Comparison of ENCODE assay signal across 8 cellular contexts in the genomic region with DNA sequence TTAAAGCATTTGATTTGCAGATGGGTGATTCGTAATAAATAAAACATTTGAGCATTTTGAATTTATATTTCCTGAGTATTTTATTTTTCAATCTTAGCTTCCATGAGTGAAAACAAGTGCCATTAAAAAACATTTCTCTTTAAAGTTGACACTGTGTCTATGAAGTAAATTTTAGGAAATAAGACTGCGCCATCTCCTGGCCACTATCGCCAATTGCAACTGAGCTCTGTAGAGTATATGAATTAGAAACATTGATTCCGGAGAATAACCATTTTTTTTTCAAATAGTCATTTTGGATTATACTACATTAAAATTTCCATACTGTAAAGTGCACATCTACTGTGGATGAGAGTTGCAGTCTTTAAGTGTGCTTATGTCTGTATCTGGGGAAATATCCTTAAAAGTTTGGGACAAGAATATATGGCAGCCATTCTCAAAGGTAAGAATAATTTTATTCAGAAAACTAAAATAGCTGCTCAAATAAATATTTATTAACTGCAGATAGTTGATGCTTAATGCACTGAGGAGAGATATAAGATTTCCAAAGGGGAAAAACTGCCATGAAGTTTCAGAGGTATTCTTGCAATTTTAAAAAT. TPM values are rescaled to one million over a fixed set of nuclear protein-coding genes. Genes with fewer than 3 reads are reported as not detected.
A peak's percentile ranks its signal among the peaks of the same experiment; 100 is the strongest.
DNase-seq lines count a peak whose midpoint lies in the region; ATAC-seq, FAIRE-seq and TF ChIP-seq lines count a peak whose summit lies in the region.

No MANE protein-coding gene starts in this region.

- H3K4me1 ChIP-seq in H1 (replicated peaks in 1 of 4; ENCODE audit: control insufficient read depth in 3 of 4, insufficient read depth in 4 of 4, low read length in 3 of 4), result peaks cover 0 to 4% (median 1%) of the 10 kb centered on the region in 4 experiments; a peak in 1 of 7 replicates

- H3K27me3 ChIP-seq in SU-DHL-6 (ENCODE audit: low read length), result no peaks in the 10 kb centered on the region; the same call in 1 of the 2 replicates
- peaks cover 0 to 3% (median 0%) of the 10 kb centered on the region in 4 experiments; a peak in 2 of 7 replicates for H3K27me3 ChIP-seq in H1 (replicated peaks in 1 of 4; ENCODE audit: control insufficient read depth in 3 of 4, extremely low read depth in 1 of 4, insufficient read depth in 3 of 4, low read length in 3 of 4)
- no peaks in the 10 kb centered on the region for H3K27me3 ChIP-seq in neural cell (ENCODE audit: insufficient read depth, low read depth, low read length)

- H3F3A ChIP-seq in SU-DHL-6 (ENCODE audit: insufficient read depth), result no peaks in the 10 kb centered on the region
- no peaks in the 10 kb centered on the region for H3F3A ChIP-seq in neural cell (ENCODE audit: insufficient read depth, low read length, poor library complexity, severe bottlenecking)

- H3K18ac ChIP-seq in H1 (ENCODE audit: extremely low read depth, low read length), result no peak overlapping the region

- TF ChIP-seq RAD21 in H1 (IDR thresholded peaks at IDR 0.05 in 1 of 2, conservative IDR thresholded peaks at IDR 0.05 in 1 of 2; ENCODE audit: low read depth in 2 of 2, low read length in 2 of 2) (peak; percentile 72 to 77), neural cell (conservative IDR thresholded peaks at IDR 0.05) (peak; percentile 66)

- H3K4me2 ChIP-seq in SU-DHL-6 (ENCODE audit: low read depth, low read length, poor library complexity, severe bottlenecking) (no peak overlapping the region), H1 (ENCODE audit: insufficient read depth in 1 of 2, low read depth in 2 of 2, low read length in 2 of 2) (no peak overlapping the region), neural cell (ENCODE audit: low read length) (no peak overlapping the region)

- H4K20me1 ChIP-seq in SU-DHL-6 (ENCODE audit: low read depth, low read length) (no peaks in the 10 kb centered on the region), H1 (replicated peaks in 1 of 2; ENCODE audit: control insufficient read depth in 1 of 2, insufficient read depth in 2 of 2, low read length in 2 of 2) (no peaks in the 10 kb centered on the region), neural cell (ENCODE audit: insufficient read depth) (no peaks in the 10 kb centered on the region)

- DNase-seq in AG08395 (ENCODE audit: low spot score), result peak; percentile 8
- peak; percentile 26 for DNase-seq in HS-5 (ENCODE audit: low read depth)
- DNase-seq in H1 (ENCODE audit: low read depth in 1 of 2, low spot score in 2 of 2), result no peak

- H3K14ac ChIP-seq in H1 (ENCODE audit: insufficient read length), result no peak overlapping the region

- H3K79me1 ChIP-seq in H1 (ENCODE audit: low read depth, low read length), result no peaks in the 10 kb centered on the region

- POLR2A ChIA-PET in H1 (lab: Charles Lee; ENCODE audit: partially characterized antibody), result interaction anchor here (1.3 kb wide), 1 partner anchor 144 kb away, joined by 3 read pairs; no protein-coding TSS in a partner anchor

- no peak overlapping the region for H2AK5ac ChIP-seq in H1 (ENCODE audit: low read depth, low read length)

- ATAC-seq in GM18519 (IDR thresholded peaks at IDR 0.05; ENCODE audit: low FRiP score, unreplicated experiment) (peak; percentile 59), GM19467 (IDR thresholded peaks at IDR 0.05; ENCODE audit: unreplicated experiment) (no peak), GM19463 (IDR thresholded peaks at IDR 0.05; ENCODE audit: unreplicated experiment) (no peak)

- H2BK15ac ChIP-seq in H1 (ENCODE audit: low read length), result no peak overlapping the region

- TF ChIP-seq EP300 in H1 (IDR thresholded peaks at IDR 0.05; ENCODE audit: borderline replicate concordance in 1 of 2, low read depth in 2 of 2, low read length in 2 of 2), result no peak
- TF ChIP-seq EP300 in neural cell (conservative IDR thresholded peaks at IDR 0.05; ENCODE audit: poor library complexity, severe bottlenecking), result no peak

- no peak overlapping the region for H3K4ac ChIP-seq in H1 (replicated peaks; ENCODE audit: insufficient read length, low read depth, low read length)

- no peaks in the 10 kb centered on the region for H3K9me3 ChIP-seq in SU-DHL-6 (ENCODE audit: insufficient read depth, low read length)
- H3K9me3 ChIP-seq in H1 (ENCODE audit: insufficient read depth in 2 of 2, low read depth in 1 of 2, low read length in 1 of 2), result no peaks in the 10 kb centered on the region
- no peaks in the 10 kb centered on the region for H3K9me3 ChIP-seq in neural cell (ENCODE audit: low read length)

- H3K9ac ChIP-seq in SU-DHL-6 (ENCODE audit: low read length), result no peak overlapping the region
- no peak overlapping the region for H3K9ac ChIP-seq in H1 (replicated peaks in 1 of 4; ENCODE audit: extremely low read depth in 1 of 4, low read depth in 3 of 4, low read length in 3 of 4)
- H3K9ac ChIP-seq in neural cell (ENCODE audit: low read length), result no peak overlapping the region

- H3K23ac ChIP-seq in H1 (ENCODE audit: insufficient read length), result no peak overlapping the region

- no peak for TF ChIP-seq POLR2A in H1 (IDR thresholded peaks at IDR 0.05; ENCODE audit: control extremely low read depth in 1 of 2, low read depth in 2 of 2, low read length in 2 of 2)

- no peak overlapping the region for H3K56ac ChIP-seq in H1 (replicated peaks; ENCODE audit: insufficient read length, low read depth, low read length)

- no peaks in the 10 kb centered on the region for H3K9me2 ChIP-seq in SU-DHL-6 (replicated peaks; ENCODE audit: insufficient read depth, low read length)
- H3K9me2 ChIP-seq in neural cell (ENCODE audit: insufficient read depth, low read length), result no peaks in the 10 kb centered on the region

- H2BK5ac ChIP-seq in H1 (ENCODE audit: low read depth, low read length), result no peak overlapping the region

- CTCF ChIA-PET in H1 (lab: Charles Lee; ENCODE audit: partially characterized antibody), result interaction anchor here (0.6 to 5.8 kb wide), 36 partner anchors 10 to 1231 kb away, joined by 3 to 80 read pairs (median 4); no protein-coding TSS in a partner anchor

- H2BK20ac ChIP-seq in H1 (ENCODE audit: low read length), result no peak overlapping the region

- H2BK120ac ChIP-seq in H1 (replicated peaks; ENCODE audit: low read depth, low read length), result no peak overlapping the region

- FAIRE-seq in H1 (lab: Jason Lieb, UNC), result no peak

- WGBS in H1 (ENCODE audit: extremely low coverage in 1 of 2, insufficient coverage in 1 of 2, insufficient read length in 1 of 2, insufficient replicate concordance in 2 of 2, low coverage in 1 of 2, low lambda C conversion rate in 2 of 2, missing lambda C conversion rate in 1 of 2), 2 experiments, result 20% methylated on average over 4 of the region's 4 CpGs; no CpG with 5 or more reads in 1 of the 2 experiments

- TF ChIP-seq CTCF in SU-DHL-6 (IDR thresholded peaks at IDR 0.05; ENCODE audit: insufficient read depth, low read length, poor library complexity, severe bottlenecking) (peak; percentile 96), H1 (IDR thresholded peaks at IDR 0.05; ENCODE audit: control extremely low read depth in 1 of 3, insufficient read depth in 1 of 3, low read depth in 1 of 3, low read length in 3 of 3) (peak in 2 of 3 experiments; percentile 57 to 58; a peak in 2 of 4 replicates), neural cell (IDR thresholded peaks at IDR 0.05; ENCODE audit: poor library complexity, severe bottlenecking) (peak; percentile 69)

- no peak overlapping the region for H4K5ac ChIP-seq in H1 (ENCODE audit: insufficient read length, low read depth, low read length)

- H2BK12ac ChIP-seq in H1 (ENCODE audit: low read depth, low read length), result no peak overlapping the region

- H3K27ac ChIP-seq in SU-DHL-6 (ENCODE audit: low read depth, low read length) (no peak overlapping the region), H1 (ENCODE audit: low read depth, low read length) (no peak overlapping the region), neural cell (ENCODE audit: low read length) (no peak overlapping the region)

- no peak overlapping the region for H2AFZ ChIP-seq in SU-DHL-6 (ENCODE audit: low read depth, low read length, severe bottlenecking)
- no peak overlapping the region for H2AFZ ChIP-seq in H1 (ENCODE audit: low read length)
- no peak overlapping the region for H2AFZ ChIP-seq in neural cell (ENCODE audit: low read depth, low read length)

- H3K36me3 ChIP-seq in SU-DHL-6 (ENCODE audit: low read length), result no peaks in the 10 kb centered on the region
- no peaks in the 10 kb centered on the region for H3K36me3 ChIP-seq in H1 (ENCODE audit: control insufficient read depth in 2 of 4, insufficient read depth in 4 of 4, low read length in 3 of 4)
- no peaks in the 10 kb centered on the region for H3K36me3 ChIP-seq in neural cell (ENCODE audit: insufficient read depth, low read length)

- no peak overlapping the region for H4K8ac ChIP-seq in H1 (ENCODE audit: extremely low read depth, insufficient read depth, low read length)

- H4K91ac ChIP-seq in H1 (replicated peaks; ENCODE audit: insufficient read length, low read length), result no peak overlapping the region

- H3K23me2 ChIP-seq in H1 (ENCODE audit: low read depth, low read length), result no peaks in the 10 kb centered on the region; the same call in 1 of the 2 replicates

- H3K4me3 ChIP-seq in SU-DHL-6 (ENCODE audit: insufficient read depth, low read length, poor library complexity, severe bottlenecking) (no peak overlapping the region), H1 (ENCODE audit: extremely low read depth in 1 of 4, insufficient read depth in 2 of 4, low read depth in 3 of 4, low read length in 4 of 4) (no peak overlapping the region), neural cell (ENCODE audit: low read length) (no peak overlapping the region)

- no peaks in the 10 kb centered on the region for H3K79me2 ChIP-seq in SU-DHL-6 (ENCODE audit: insufficient read depth, low read length)
- no peaks in the 10 kb centered on the region for H3K79me2 ChIP-seq in H1 (ENCODE audit: control insufficient read depth in 1 of 2, insufficient read depth in 2 of 2, low read length in 2 of 2)
- peaks cover 14% of the 10 kb centered on the region for H3K79me2 ChIP-seq in neural cell (replicated peaks; ENCODE audit: insufficient read depth, low read length)

TF ChIP-seq in H1, 55 proteins besides CTCF, POLR2A, EP300 and RAD21 (continues in another document):
- no peak for TF ChIP-seq SP4 (IDR thresholded peaks at IDR 0.05; ENCODE audit: low read length)
- TF ChIP-seq NRF1 (IDR thresholded peaks at IDR 0.05; ENCODE audit: low read depth, low read length), result no peak

TF ChIP-seq in neural cell, 6 proteins besides CTCF, POLR2A, EP300 and RAD21 (continues in another document):
- no peak for TF ChIP-seq POLR2AphosphoS5 (IDR thresholded peaks at IDR 0.05)
- TF ChIP-seq SMC3 (conservative IDR thresholded peaks at IDR 0.05; ENCODE audit: poor library complexity), result peak; percentile 74

RNA-seq across cellular contexts. Expression of a gene that starts 5.9 kb away (rescaled TPM):
- 3.0 and 3.3 TPM in 2 replicates for total RNA-seq in H1 (2021; fragmentation: NEBNext Ultra II Directional; extraction: Animal tissue kit (Norgen Biotek cat#: 25700))
- polyA plus RNA-seq in H1 (2011; rRNA removed) (0.89 and 1.5 TPM in 2 replicates), neural cell (0.64 and 0.82 TPM in 2 replicates)
- 1.4 TPM for polyA plus RNA-seq in H1 (2011; cell fraction: cytosol; rRNA removed)
- 0.80 TPM for polyA plus RNA-seq in H1 (2011; cell fraction: nucleus; rRNA removed)
- polyA plus RNA-seq in H1 (2012, experiment 1 of 2), result 0.99 to 1.7 TPM (median 1.1 TPM) in 4 replicates
- polyA plus RNA-seq in H1 (2012, experiment 2 of 2), result 0.18 TPM
- 2.4 TPM for polyA plus RNA-seq in H1 (2013, experiment 1 of 2)
- polyA plus RNA-seq in H1 (2013, experiment 2 of 2), result 2.3 TPM
- polyA minus RNA-seq in H1 (2011; rRNA and poly(A)+ RNA removed), result 2.9 and 3.6 TPM in 2 replicates
- 1.3 TPM for polyA minus RNA-seq in H1 (2011; cell fraction: cytosol; rRNA and poly(A)+ RNA removed)
- 6.7 TPM for polyA minus RNA-seq in H1 (2011; cell fraction: nucleus; rRNA and poly(A)+ RNA removed)
- polyA minus RNA-seq in neural cell, result 1.9 and 2.5 TPM in 2 replicates

Comparison
In these comparisons a context has a peak if more than half of its experiments do, and no peak if none do; other contexts are left out.
1. DNase-seq: peak in AG08395 (single experiment) and HS-5 (single experiment); none in H1 (0 of 2).
2. Peak in every context shown above with its lines, with median percentiles within 50 percentile points of each other: CTCF ChIP-seq.